ENCODE assay signal across 2 cellular contexts in the genomic region with DNA sequence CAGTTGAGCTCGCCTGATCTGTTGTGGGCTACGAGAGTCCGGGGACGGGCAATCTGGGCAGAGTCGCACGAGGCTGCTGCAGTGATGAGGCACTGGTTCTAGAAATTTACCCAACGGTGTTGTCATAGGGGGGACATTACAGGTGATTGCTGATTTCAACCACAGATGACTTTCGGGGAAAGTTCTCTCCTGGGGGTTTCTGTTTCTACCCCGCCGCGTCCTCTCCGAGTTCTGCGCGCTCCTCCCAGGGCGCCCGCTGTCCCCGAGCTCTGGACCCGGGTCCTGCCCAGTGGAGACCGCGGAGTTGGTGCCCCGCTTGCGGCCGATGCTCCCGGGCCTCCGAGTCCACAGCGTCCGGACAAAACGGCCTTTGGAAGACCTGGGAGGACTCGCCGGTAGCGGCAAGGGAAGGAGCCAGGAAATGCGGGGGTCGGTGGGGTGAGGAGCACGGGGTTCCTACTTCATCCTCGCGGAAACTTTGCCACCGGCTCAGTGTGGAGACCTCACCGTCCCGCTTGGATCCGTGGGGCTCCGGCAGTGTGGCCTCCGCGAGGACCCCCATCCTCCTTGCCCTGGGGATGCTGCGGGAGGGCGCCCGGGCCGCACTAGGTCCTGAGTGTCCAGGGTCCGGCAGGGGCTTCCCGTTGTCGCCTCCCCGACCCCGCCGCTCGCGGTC.
TF ChIP-seq lines count a peak whose summit lies in the region.

No MANE protein-coding gene starts in this region.

TF ChIP-seq in A549, 52 proteins besides CTCF, POLR2A, EP300 and RAD21 (continued from another document):
- TF ChIP-seq, protein P1, sequence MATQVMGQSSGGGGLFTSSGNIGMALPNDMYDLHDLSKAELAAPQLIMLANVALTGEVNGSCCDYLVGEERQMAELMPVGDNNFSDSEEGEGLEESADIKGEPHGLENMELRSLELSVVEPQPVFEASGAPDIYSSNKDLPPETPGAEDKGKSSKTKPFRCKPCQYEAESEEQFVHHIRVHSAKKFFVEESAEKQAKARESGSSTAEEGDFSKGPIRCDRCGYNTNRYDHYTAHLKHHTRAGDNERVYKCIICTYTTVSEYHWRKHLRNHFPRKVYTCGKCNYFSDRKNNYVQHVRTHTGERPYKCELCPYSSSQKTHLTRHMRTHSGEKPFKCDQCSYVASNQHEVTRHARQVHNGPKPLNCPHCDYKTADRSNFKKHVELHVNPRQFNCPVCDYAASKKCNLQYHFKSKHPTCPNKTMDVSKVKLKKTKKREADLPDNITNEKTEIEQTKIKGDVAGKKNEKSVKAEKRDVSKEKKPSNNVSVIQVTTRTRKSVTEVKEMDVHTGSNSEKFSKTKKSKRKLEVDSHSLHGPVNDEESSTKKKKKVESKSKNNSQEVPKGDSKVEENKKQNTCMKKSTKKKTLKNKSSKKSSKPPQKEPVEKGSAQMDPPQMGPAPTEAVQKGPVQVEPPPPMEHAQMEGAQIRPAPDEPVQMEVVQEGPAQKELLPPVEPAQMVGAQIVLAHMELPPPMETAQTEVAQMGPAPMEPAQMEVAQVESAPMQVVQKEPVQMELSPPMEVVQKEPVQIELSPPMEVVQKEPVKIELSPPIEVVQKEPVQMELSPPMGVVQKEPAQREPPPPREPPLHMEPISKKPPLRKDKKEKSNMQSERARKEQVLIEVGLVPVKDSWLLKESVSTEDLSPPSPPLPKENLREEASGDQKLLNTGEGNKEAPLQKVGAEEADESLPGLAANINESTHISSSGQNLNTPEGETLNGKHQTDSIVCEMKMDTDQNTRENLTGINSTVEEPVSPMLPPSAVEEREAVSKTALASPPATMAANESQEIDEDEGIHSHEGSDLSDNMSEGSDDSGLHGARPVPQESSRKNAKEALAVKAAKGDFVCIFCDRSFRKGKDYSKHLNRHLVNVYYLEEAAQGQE (IDR thresholded peaks at IDR 0.05), result no peak

TF ChIP-seq in neural cell, 6 proteins besides CTCF, POLR2A, EP300 and RAD21:
- TF ChIP-seq, protein P1 (IDR thresholded peaks at IDR 0.05; ENCODE audit: borderline replicate concordance), result no peak
- no peak for TF ChIP-seq MXI1 (conservative IDR thresholded peaks at IDR 0.05; ENCODE audit: poor library complexity, severe bottlenecking)
- TF ChIP-seq TAF1 (IDR thresholded peaks at IDR 0.05; ENCODE audit: low read depth), result no peak
- TF ChIP-seq POLR2AphosphoS5 (IDR thresholded peaks at IDR 0.05), result no peak
- TF ChIP-seq EZH2 (IDR thresholded peaks at IDR 0.05; ENCODE audit: borderline replicate concordance, insufficient read depth, low read length, poor library complexity, severe bottlenecking), result no peak
- TF ChIP-seq SMC3 (conservative IDR thresholded peaks at IDR 0.05; ENCODE audit: poor library complexity), result no peak
